9 cellular contexts compared by ENCODE assay signal in the genomic region with DNA sequence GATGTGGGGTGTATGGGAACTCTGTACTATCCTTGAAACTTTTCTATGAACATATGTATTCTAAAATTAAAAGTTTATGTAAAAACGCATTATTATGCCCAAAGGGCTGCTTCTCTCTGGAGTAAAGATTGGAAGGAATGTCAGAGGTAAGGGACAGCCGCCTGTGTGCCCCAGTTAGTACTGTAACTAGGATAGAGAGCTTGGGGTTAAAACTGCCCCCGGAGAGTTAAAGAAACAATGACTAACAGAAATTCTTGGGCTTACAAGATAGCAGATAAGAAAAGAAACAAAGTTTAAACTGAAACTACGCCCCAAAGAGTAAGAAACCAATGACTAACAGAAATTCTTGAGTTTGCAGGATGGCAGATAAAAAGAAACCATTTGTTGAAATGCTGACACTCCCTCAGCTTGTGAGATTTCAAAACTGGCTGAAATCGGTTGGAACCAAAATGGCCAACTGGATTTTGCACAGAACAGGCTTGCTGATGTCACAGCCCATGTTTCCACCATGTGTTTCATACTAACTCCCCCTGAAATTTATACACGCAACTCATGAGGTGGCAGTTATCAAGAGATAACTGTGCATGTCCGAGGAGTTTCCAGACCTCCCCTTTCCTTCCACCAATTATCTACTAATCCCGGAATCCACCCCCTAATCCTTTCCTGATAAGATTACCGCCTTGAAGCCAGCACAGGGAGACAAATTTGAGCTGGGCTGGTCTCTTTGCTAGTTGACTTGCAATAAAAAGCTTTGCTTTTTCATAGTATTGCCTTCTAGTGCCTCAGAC. TPM values are rescaled to one million over a fixed set of nuclear protein-coding genes. Genes with fewer than 3 reads are reported as not detected.
A peak's percentile ranks its signal among the peaks of the same experiment; 100 is the strongest.
DNase-seq lines count a peak whose midpoint lies in the region; ATAC-seq and TF ChIP-seq lines count a peak whose summit lies in the region.
"Had no signal": no experiment of that assay in that cellular context is flagged by ENCODE, and none has a peak within 500 bp of the region (broad histone marks: within the 10 kb centered on the region; RNA-seq: fewer than 3 reads in every experiment).

No MANE protein-coding gene starts in this region.

- no peaks in the 10 kb centered on the region for H3K27me3 ChIP-seq in neural progenitor cell

- H3K36me3 Mint-ChIP-seq in neural progenitor cell = no peaks in the 10 kb centered on the region
- no peaks in the 10 kb centered on the region for H3K36me3 Mint-ChIP-seq in naive thymus-derived CD8-positive, alpha-beta T cell

- H4K20me1 ChIP-seq in neural progenitor cell (ENCODE audit: low read depth) = no peaks in the 10 kb centered on the region

- POLR2A ChIA-PET in naive thymus-derived CD8-positive, alpha-beta T cell (lab: Charles Lee) = no interaction called here
- POLR2A ChIA-PET in HEK293T (lab: Yijun Ruan, JAX) = interaction anchor here (0.8 kb wide), 1 partner anchor 37 kb away, joined by 3 read pairs; a partner anchor contains a TSS

- DNase-seq in COLO829 (ENCODE audit: low spot score) (peak; percentile 36), MV-4-11 (lab: John Stamatoyannopoulos, UW) (peak; percentile 42), dermis microvascular lymphatic vessel endothelial cell (ENCODE audit: low read depth in 2 of 2) (peak; percentile 6 to 69), neural progenitor cell (ENCODE audit: low spot score) (peak; percentile 66), NCI-H345 treated with DMSO at 0.1 percent for 48 hours (lab: John Stamatoyannopoulos, UW; ENCODE audit: unreplicated experiment) (no peak), SKM-1 (lab: John Stamatoyannopoulos, UW; ENCODE audit: unreplicated experiment) (no peak), HEK293T (ENCODE audit: extremely low spot score) (no peak)
- no peak for DNase-seq in naive thymus-derived CD8-positive, alpha-beta T cell

- H3K9me3 Mint-ChIP-seq in neural progenitor cell = no peaks in the 10 kb centered on the region
- H3K9me3 Mint-ChIP-seq in naive thymus-derived CD8-positive, alpha-beta T cell = no peaks in the 10 kb centered on the region

- no peak overlapping the region for H3K4me3 ChIP-seq in neural progenitor cell
- H3K4me3 ChIP-seq: HAP-1 had no signal

- no peaks in the 10 kb centered on the region for H3K79me2 ChIP-seq in neural progenitor cell (ENCODE audit: low read depth)

- H3K27ac Mint-ChIP-seq in neural progenitor cell = no peak overlapping the region
- no peak overlapping the region for H3K27ac Mint-ChIP-seq in naive thymus-derived CD8-positive, alpha-beta T cell

- peaks cover 2% of the 10 kb centered on the region for H3K27me3 Mint-ChIP-seq in neural progenitor cell (ENCODE audit: insufficient read depth, low read depth)
- H3K27me3 Mint-ChIP-seq in naive thymus-derived CD8-positive, alpha-beta T cell = peaks cover 0 to 7% (median 3%) of the 10 kb centered on the region in 5 donors

- peaks cover 17% of the 10 kb centered on the region for H3K4me1 ChIP-seq in neural progenitor cell

- no peak for TF ChIP-seq CTCF in neural progenitor cell (IDR thresholded peaks at IDR 0.05)

- H3K9me3 ChIP-seq in neural progenitor cell (ENCODE audit: low read depth) = no peaks in the 10 kb centered on the region
- H3K9me3 ChIP-seq: HAP-1 had no signal

- H3K9ac ChIP-seq in neural progenitor cell = no peak overlapping the region

- CTCF ChIA-PET in HEK293T (lab: Yijun Ruan, JAX) = interaction anchor here (0.5 to 0.7 kb wide), 2 partner anchors 79 to 1180 kb away, joined by 3 read pairs; no protein-coding TSS in a partner anchor

- H3K4me3 Mint-ChIP-seq in neural progenitor cell = no peak overlapping the region
- no peak overlapping the region for H3K4me3 Mint-ChIP-seq in naive thymus-derived CD8-positive, alpha-beta T cell

- H2AFZ ChIP-seq in neural progenitor cell (replicated peaks) = peak overlapping the region; percentile 17

- H3F3A ChIP-seq in neural progenitor cell (ENCODE audit: low read depth) = peaks cover 8% of the 10 kb centered on the region

- peaks cover 15% of the 10 kb centered on the region for H3K4me1 Mint-ChIP-seq in neural progenitor cell
- H3K4me1 Mint-ChIP-seq in naive thymus-derived CD8-positive, alpha-beta T cell = no peaks in the 10 kb centered on the region

- H3K36me3 ChIP-seq in neural progenitor cell = no peaks in the 10 kb centered on the region
- H3K36me3 ChIP-seq: HAP-1 had no signal

- peak overlapping the region; percentile 49 for H3K4me2 ChIP-seq in neural progenitor cell

- no peak overlapping the region for H3K27ac ChIP-seq in neural progenitor cell

- no peak for ATAC-seq in naive thymus-derived CD8-positive, alpha-beta T cell

TF ChIP-seq in HEK293T, 16 proteins besides CTCF, POLR2A, EP300 and RAD21:
- no peak for TF ChIP-seq CTBP1 (IDR thresholded peaks at IDR 0.05; ENCODE audit: borderline replicate concordance)
- no peak for TF ChIP-seq HDGF (IDR thresholded peaks at IDR 0.05; ENCODE audit: borderline replicate concordance)
- no peak for TF ChIP-seq FOXA1 (IDR thresholded peaks at IDR 0.05)
- TF ChIP-seq, protein P1, sequence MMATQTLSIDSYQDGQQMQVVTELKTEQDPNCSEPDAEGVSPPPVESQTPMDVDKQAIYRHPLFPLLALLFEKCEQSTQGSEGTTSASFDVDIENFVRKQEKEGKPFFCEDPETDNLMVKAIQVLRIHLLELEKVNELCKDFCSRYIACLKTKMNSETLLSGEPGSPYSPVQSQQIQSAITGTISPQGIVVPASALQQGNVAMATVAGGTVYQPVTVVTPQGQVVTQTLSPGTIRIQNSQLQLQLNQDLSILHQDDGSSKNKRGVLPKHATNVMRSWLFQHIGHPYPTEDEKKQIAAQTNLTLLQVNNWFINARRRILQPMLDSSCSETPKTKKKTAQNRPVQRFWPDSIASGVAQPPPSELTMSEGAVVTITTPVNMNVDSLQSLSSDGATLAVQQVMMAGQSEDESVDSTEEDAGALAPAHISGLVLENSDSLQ (IDR thresholded peaks at IDR 0.05) = no peak
- no peak for TF ChIP-seq ELF4 (IDR thresholded peaks at IDR 0.05)
- TF ChIP-seq TARDBP (IDR thresholded peaks at IDR 0.05) = no peak
- no peak for TF ChIP-seq NFRKB (IDR thresholded peaks at IDR 0.05)
- no peak for TF ChIP-seq FOXK2 (IDR thresholded peaks at IDR 0.05)
- TF ChIP-seq SP1 (IDR thresholded peaks at IDR 0.05) = no peak
- no peak for TF ChIP-seq ZNF384 (IDR thresholded peaks at IDR 0.05)

RNA-seq across cellular contexts. Expression of a gene that starts 8.7 kb away (rescaled TPM):
- total RNA-seq in dermis microvascular lymphatic vessel endothelial cell (under 0.01 TPM in 1 of 2 replicates, not detected in the other), neural progenitor cell (ENCODE audit: low replicate concordance) (not detected in 2 replicates)
- not detected for total RNA-seq in naive thymus-derived CD8-positive, alpha-beta T cell
- not detected for polyA plus RNA-seq in naive thymus-derived CD8-positive, alpha-beta T cell

RNA-seq across cellular contexts. Expression of a gene that starts 36.8 kb away (rescaled TPM):
- total RNA-seq in dermis microvascular lymphatic vessel endothelial cell (137 and 172 TPM in 2 replicates), neural progenitor cell (ENCODE audit: low replicate concordance) (165 and 285 TPM in 2 replicates)
- total RNA-seq in naive thymus-derived CD8-positive, alpha-beta T cell = 100 to 1,000 TPM; 119 to 121 TPM
- 100 to 1,000 TPM; 187 to 214 (median 199) TPM for polyA plus RNA-seq in naive thymus-derived CD8-positive, alpha-beta T cell

Comparison
In these comparisons a context has a peak if more than half of its experiments do, and no peak if none do; other contexts are left out.
1. DNase-seq: peak in COLO829 (single experiment), MV-4-11 (single experiment), dermis microvascular lymphatic vessel endothelial cell (2 of 2) and neural progenitor cell (single experiment); none in naive thymus-derived CD8-positive, alpha-beta T cell (0 of 10), NCI-H345 treated with DMSO at 0.1 percent for 48 hours (single experiment), SKM-1 (single experiment) and HEK293T (single experiment).